8 cellular contexts compared by ENCODE assay signal in genomic region chr1:117284408-117285215, GRCh38.
DNase-seq lines count a peak whose midpoint lies in the region; FAIRE-seq and TF ChIP-seq lines count a peak whose summit lies in the region.

No MANE protein-coding gene starts in this region.

- H3K9me2 ChIP-seq in Karpas-422 (replicated peaks; ENCODE audit: insufficient read depth, low read length) (no peaks in the 10 kb centered on the region), neural cell (ENCODE audit: insufficient read depth, low read length) (no peaks in the 10 kb centered on the region)

- FAIRE-seq in D721Med (lab: Jason Lieb, UNC), result no peak

- H3K79me2 ChIP-seq in Karpas-422 (ENCODE audit: low read length) (no peaks in the 10 kb centered on the region), neural cell (replicated peaks; ENCODE audit: insufficient read depth, low read length) (no peaks in the 10 kb centered on the region)

- H4K20me1 ChIP-seq in Karpas-422 (ENCODE audit: insufficient read depth, low read depth, low read length) (no peaks in the 10 kb centered on the region), neural cell (ENCODE audit: insufficient read depth) (no peaks in the 10 kb centered on the region)

- H3K4me2 ChIP-seq in Karpas-422 (ENCODE audit: low read depth, low read length, poor library complexity, severe bottlenecking) (no peak overlapping the region), neural cell (ENCODE audit: low read length) (no peak overlapping the region)

- DNase-seq in D721Med (ENCODE audit: insufficient read length, low spot score) (no peak), Karpas-422 (peak; percentile 68), Peyer's patch (peak in 1 of 3 donors; percentile 47), erythroblast (lab: John Stamatoyannopoulos, UW) (peak; percentile 34 to 46), GOT3 (lab: John Stamatoyannopoulos, UW) (no peak)
- DNase-seq in activated CD4-positive, CD25-positive, alpha-beta regulatory T cell (lab: John Stamatoyannopoulos, UW), result no peak
- no peak for DNase-seq in activated CD4-positive, alpha-beta T cell treated with anti-CD3 and anti-CD28 coated beads, Interleukin-2, amount 50 U/mL, for 1 hour

- H3K4me3 ChIP-seq in Karpas-422 (ENCODE audit: low read length) (no peak overlapping the region), Peyer's patch (no peak overlapping the region), neural cell (ENCODE audit: low read length) (peak overlapping the region; percentile 29)

- TF ChIP-seq EP300 in neural cell (conservative IDR thresholded peaks at IDR 0.05; ENCODE audit: poor library complexity, severe bottlenecking), result peak; percentile 15

- H2AFZ ChIP-seq in Karpas-422 (ENCODE audit: low read length), result no peak overlapping the region
- peak overlapping the region; percentile 47 for H2AFZ ChIP-seq in neural cell (ENCODE audit: low read depth, low read length)

- no peak for TF ChIP-seq POLR2A in Peyer's patch (IDR thresholded peaks at IDR 0.05)
- TF ChIP-seq POLR2A in erythroblast (IDR thresholded peaks at IDR 0.05; ENCODE audit: low read length), result no peak

- no peaks in the 10 kb centered on the region for H3K4me1 ChIP-seq in Karpas-422 (ENCODE audit: low read length)
- no peaks in the 10 kb centered on the region for H3K4me1 ChIP-seq in Peyer's patch

- H3K9me3 ChIP-seq in Karpas-422 (ENCODE audit: low read length), result no peaks in the 10 kb centered on the region
- H3K9me3 ChIP-seq in Peyer's patch, result no peaks in the 10 kb centered on the region
- no peaks in the 10 kb centered on the region for H3K9me3 ChIP-seq in neural cell (ENCODE audit: low read length)

- H3K27ac ChIP-seq in Karpas-422 (ENCODE audit: low read length), result no peak overlapping the region
- H3K27ac ChIP-seq in Peyer's patch, result no peak overlapping the region
- H3K27ac ChIP-seq in neural cell (ENCODE audit: low read length), result peak overlapping the region; percentile 14

- no peaks in the 10 kb centered on the region for H3K27me3 ChIP-seq in Karpas-422 (ENCODE audit: low read length)
- H3K27me3 ChIP-seq in Peyer's patch, result no peaks in the 10 kb centered on the region
- H3K27me3 ChIP-seq in neural cell (ENCODE audit: insufficient read depth, low read depth, low read length), result no peaks in the 10 kb centered on the region

- no peak overlapping the region for H3K9ac ChIP-seq in Karpas-422 (ENCODE audit: low read length)
- no peak overlapping the region for H3K9ac ChIP-seq in neural cell (ENCODE audit: low read length)

- no peaks in the 10 kb centered on the region for H3F3A ChIP-seq in neural cell (ENCODE audit: insufficient read depth, low read length, poor library complexity, severe bottlenecking)

- peak; percentile 90 for TF ChIP-seq RAD21 in neural cell (conservative IDR thresholded peaks at IDR 0.05)

- TF ChIP-seq CTCF in D721Med (IDR thresholded peaks at IDR 0.05; ENCODE audit: insufficient read depth, missing control alignments) (peak; percentile 82), Peyer's patch (IDR thresholded peaks at IDR 0.05) (peak in 4 of 6 experiments; percentile 6 to 84 (median 82)), neural cell (IDR thresholded peaks at IDR 0.05; ENCODE audit: poor library complexity, severe bottlenecking) (peak; percentile 86)

- H3K36me3 ChIP-seq in Karpas-422 (ENCODE audit: insufficient read depth, low read length), result no peaks in the 10 kb centered on the region
- H3K36me3 ChIP-seq in Peyer's patch, result no peaks in the 10 kb centered on the region
- no peaks in the 10 kb centered on the region for H3K36me3 ChIP-seq in neural cell (ENCODE audit: insufficient read depth, low read length)

TF ChIP-seq in neural cell, 6 proteins besides CTCF, POLR2A, EP300 and RAD21:
- TF ChIP-seq SMC3 (conservative IDR thresholded peaks at IDR 0.05; ENCODE audit: poor library complexity), result peak; percentile 90
- TF ChIP-seq EZH2 (IDR thresholded peaks at IDR 0.05; ENCODE audit: borderline replicate concordance, insufficient read depth, low read length, poor library complexity, severe bottlenecking), result no peak
- no peak for TF ChIP-seq REST (IDR thresholded peaks at IDR 0.05; ENCODE audit: borderline replicate concordance)
- peak; percentile 33 for TF ChIP-seq MXI1 (conservative IDR thresholded peaks at IDR 0.05; ENCODE audit: poor library complexity, severe bottlenecking)
- no peak for TF ChIP-seq POLR2AphosphoS5 (IDR thresholded peaks at IDR 0.05)

Comparison
In these comparisons a context has a peak if more than half of its experiments do, and no peak if none do; other contexts are left out.
1. DNase-seq: peak in Karpas-422 (single experiment) and erythroblast (2 of 2); none in D721Med (single experiment), activated CD4-positive, CD25-positive, alpha-beta regulatory T cell (0 of 4), GOT3 (single experiment) and activated CD4-positive, alpha-beta T cell treated with anti-CD3 and anti-CD28 coated beads, Interleukin-2, amount 50 U/mL, for 1 hour (single experiment).
2. Peak in every context shown above with its lines, with median percentiles within 50 percentile points of each other: CTCF ChIP-seq.